Comparison of ENCODE assay signal across 17 cellular contexts in genomic region chr1:40014253-40014706, GRCh38. TPM values are rescaled to one million over a fixed set of nuclear protein-coding genes. Genes with fewer than 3 reads are reported as not detected.
DNase-seq lines count a peak whose midpoint lies in the region; ATAC-seq, FAIRE-seq and TF ChIP-seq lines count a peak whose summit lies in the region.
"Had no signal": no experiment of that assay in that cellular context is flagged by ENCODE, and none has a peak within 500 bp of the region (broad histone marks: within the 10 kb centered on the region; RNA-seq: fewer than 3 reads in every experiment).

No MANE protein-coding gene starts in this region.

- TF ChIP-seq POLR2A in GM12891 (IDR thresholded peaks at IDR 0.05; ENCODE audit: low read depth, low read length) (no peak), uterus (IDR thresholded peaks at IDR 0.05) (no peak)

- FAIRE-seq in GM12891 (lab: Jason Lieb, UNC): no peak
- FAIRE-seq: HepG2, kidney had no signal

- intact Hi-C loops in uterus (cut with DNase I; ENCODE audit: low total_unique reads): no loop called here

- H3K27ac ChIP-seq in AG04450 (ENCODE audit: low read depth, low read length) (peak overlapping the region; percentile 86), RWPE2 (ENCODE audit: poor library complexity, severe bottlenecking) (peak overlapping the region; percentile 68), epithelial cell of prostate (peak overlapping the region; percentile 97), uterus (no peak overlapping the region)
- H3K27ac ChIP-seq: colonic mucosa had no signal

- in situ Hi-C loops in G401 (cut with HindIII; ENCODE audit: low sequenced_read_pairs): no loop called here

- H3K4me3 ChIP-seq in AG04450 (ENCODE audit: low read depth, low read length) (no peak overlapping the region), RWPE2 (ENCODE audit: severe bottlenecking) (no peak overlapping the region), uterus (no peak overlapping the region)
- H3K4me3 ChIP-seq: BLaER1 treated with 17β-estradiol and CSF1 and Interleukin-3, amounts not matched to agents 10 nM and 100 nM; colonic mucosa had no signal

- H3K4me1 ChIP-seq in RWPE2 (ENCODE audit: insufficient read depth, poor library complexity, severe bottlenecking): peaks cover 11% of the 10 kb centered on the region
- no peaks in the 10 kb centered on the region for H3K4me1 ChIP-seq in uterus
- H3K4me1 ChIP-seq: colonic mucosa had no signal

- TF ChIP-seq CTCF in AG04450 (IDR thresholded peaks at IDR 0.05; ENCODE audit: low read depth, low read length) (no peak), RWPE2 (IDR thresholded peaks at IDR 0.05; ENCODE audit: poor library complexity, severe bottlenecking) (no peak), uterus (IDR thresholded peaks at IDR 0.05) (no peak)

- H3K27me3 ChIP-seq in AG04450 (ENCODE audit: control insufficient read depth, insufficient read depth, low read length) (no peaks in the 10 kb centered on the region), RWPE2 (ENCODE audit: insufficient read depth, poor library complexity, severe bottlenecking) (no peaks in the 10 kb centered on the region), uterus (no peaks in the 10 kb centered on the region)
- H3K27me3 ChIP-seq: BLaER1 treated with 17β-estradiol and CSF1 and Interleukin-3, amounts not matched to agents 10 nM and 100 nM; colonic mucosa had no signal

- no peak for ATAC-seq in RWPE2 (ENCODE audit: low read depth)
- ATAC-seq: HepG2, WTC11 had no signal

- peaks cover 3% of the 10 kb centered on the region for H3K9me3 ChIP-seq in AG04450 (ENCODE audit: control insufficient read depth, insufficient read depth, low read length)
- no peaks in the 10 kb centered on the region for H3K9me3 ChIP-seq in RWPE2 (ENCODE audit: severe bottlenecking)
- no peaks in the 10 kb centered on the region for H3K9me3 ChIP-seq in uterus
- H3K9me3 ChIP-seq: colonic mucosa had no signal

- POLR2A ChIA-PET in AG04450 (lab: Yijun Ruan, JAX): interaction anchor here (0.5 to 0.6 kb wide), 2 partner anchors 21 to 28 kb away, joined by 3 to 4 read pairs; no protein-coding TSS in a partner anchor

- CTCF ChIA-PET in AG04450 (lab: Charles Lee): interaction anchor here (1.2 to 3.8 kb wide), 6 partner anchors 10 to 197 kb away, joined by 3 to 21 read pairs (median 5); no protein-coding TSS in a partner anchor

- no peaks in the 10 kb centered on the region for H3K36me3 ChIP-seq in RWPE2 (ENCODE audit: low read depth)
- H3K36me3 ChIP-seq in uterus: no peaks in the 10 kb centered on the region
- H3K36me3 ChIP-seq: BLaER1 treated with 17β-estradiol and CSF1 and Interleukin-3, amounts not matched to agents 10 nM and 100 nM; colonic mucosa had no signal

- DNase-seq in AG04450 (ENCODE audit: low read depth, low spot score) (no peak), GM12891 (ENCODE audit: insufficient read length, low spot score) (no peak), RWPE2 (ENCODE audit: low spot score) (no peak), epithelial cell of prostate (ENCODE audit: low read depth, low spot score) (no peak), nucleus accumbens (lab: John Stamatoyannopoulos, UW) (no peak), uterus (no peak), G401 (ENCODE audit: low spot score) (no peak), GM19238 (ENCODE audit: insufficient read length, low spot score) (no peak)
- DNase-seq: activated naive CD4-positive, alpha-beta T cell; colonic mucosa; foreskin melanocyte; kidney; NCI-H2171; stimulated activated CD4-positive, alpha-beta T cell treated with anti-CD3 and anti-CD28 coated beads, Interleukin-15, amount 100 ng/mL, for 24 hours had no signal

TF ChIP-seq in GM12891, 5 proteins besides CTCF, POLR2A, EP300 and RAD21:
- 0 out of 2 replicates have a peak, but pooled peaks have one; percentile 4 for TF ChIP-seq SPI1 (IDR thresholded peaks at IDR 0.05; ENCODE audit: low read depth, low read length)
- TF ChIP-seq POLR2AphosphoS5 (IDR thresholded peaks at IDR 0.05; ENCODE audit: low read depth, low read length): no peak
TF ChIP-seq in GM12891: peak in this region for 1.

RNA-seq across cellular contexts. Expression of gene CAP1, which starts 26.2 kb away (rescaled TPM):
- polyA plus RNA-seq in AG04450 (2011; rRNA removed): 553 and 661 TPM in 2 replicates
- 387 and 421 TPM in 2 replicates for polyA minus RNA-seq in AG04450 (2011; rRNA and poly(A)+ RNA removed)
- polyA plus RNA-seq in GM12891 (2012; ENCODE audit: low read depth, missing spikeins): 324 TPM
- 100 to 1,000 TPM; 136 to 298 (median 224) TPM for total RNA-seq in uterus
- total RNA-seq in G401 (2014; rRNA removed; shearing (Covaris generic)): 135 and 183 TPM in 2 replicates

RNA-seq across cellular contexts. Expression of gene MFSD2A, which starts 59.3 kb away (rescaled TPM):
- 1.6 and 2.6 TPM in 2 replicates for polyA plus RNA-seq in AG04450 (2011; rRNA removed)
- 2.6 and 2.8 TPM in 2 replicates for polyA minus RNA-seq in AG04450 (2011; rRNA and poly(A)+ RNA removed)
- polyA plus RNA-seq in GM12891 (2012; ENCODE audit: low read depth, missing spikeins): 10.4 TPM
- 10 to 100 TPM in 1 of 4 donors, 1 to 10 TPM in 3; 2.0 to 16.2 (median 6.5) TPM for total RNA-seq in uterus
- total RNA-seq in G401 (2014; rRNA removed; shearing (Covaris generic)): 4.3 and 7.9 TPM in 2 replicates
- total RNA-seq: HepG2 had no signal

Comparison
In these comparisons a context has a peak if more than half of its experiments do, and no peak if none do; other contexts are left out.
1. H3K27ac ChIP-seq: peak in AG04450 (single experiment), RWPE2 (single experiment) and epithelial cell of prostate (single experiment); none in uterus (0 of 2).